8 cellular contexts compared by ENCODE assay signal in genomic region chr19:52453324-52454094, GRCh38. TPM values are rescaled to one million over a fixed set of nuclear protein-coding genes. Genes with fewer than 3 reads are reported as not detected.
A peak's percentile ranks its signal among the peaks of the same experiment; 100 is the strongest.
DNase-seq lines count a peak whose midpoint lies in the region; ATAC-seq and TF ChIP-seq lines count a peak whose summit lies in the region.

TSS of gene ZNF578 (plus strand) at chr19:52453553. CDS start at chr19:52501846, 48,293 bp downstream.

- peak; percentile 49 to 72 (median 71) for DNase-seq in CD4-positive, alpha-beta memory T cell
- DNase-seq in NCI-H748 treated with DMSO at 0.1 percent for 48 hours (lab: John Stamatoyannopoulos, UW) (peak; percentile 65), fibroblast of the aortic adventitia (ENCODE audit: low read depth) (peak; percentile 82)
- DNase-seq in activated T-helper 2 cell treated with anti-CD3 and anti-CD28 coated beads, Interferon-gamma antibody, Interleukin-2, Interleukin-4, amounts not matched to agents 10 μg/mL and 5 μg/mL and 100 μg/mL, durations not matched to agents 14 hours and 24 hours and 36 hours (ENCODE audit: low spot score), result peak; percentile 32

- peak within 1 kb of the TSS; percentile 58 to 70 for H3K4me3 ChIP-seq in CD4-positive, alpha-beta memory T cell (ENCODE audit: low read length in 2 of 2)
- H3K4me3 ChIP-seq in fibroblast of the aortic adventitia (ENCODE audit: low read depth, low read length) (peak within 1 kb of the TSS; percentile 86), neutrophil (ENCODE audit: low read depth in 1 of 2, low read length in 1 of 2) (peak within 1 kb of the TSS; percentile 27 to 52)

- intact Hi-C loops in CD4-positive, alpha-beta memory T cell (cut with micrococcal nuclease), result no loop called here
- intact Hi-C loops in activated T-helper 2 cell treated with anti-CD3 and anti-CD28 coated beads, Interferon-gamma antibody, Interleukin-2, Interleukin-4, amounts not matched to agents 10 μg/mL and 5 μg/mL and 100 μg/mL, durations not matched to agents 14 hours and 24 hours and 36 hours (cut with micrococcal nuclease), result no loop called here

- H3K36me3 ChIP-seq in CD4-positive, alpha-beta memory T cell (ENCODE audit: insufficient read depth, low read length), result no peaks in the 10 kb centered on the region
- no peaks in the 10 kb centered on the region for H3K36me3 ChIP-seq in neutrophil

- H3K4me1 Mint-ChIP-seq in CD4-positive, alpha-beta memory T cell, result peaks cover 3 to 13% (median 10%) of the 10 kb centered on the region in 4 donors
- H3K4me1 Mint-ChIP-seq in activated T-helper 2 cell treated with anti-CD3 and anti-CD28 coated beads, Interferon-gamma antibody, Interleukin-2, Interleukin-4, amounts not matched to agents 10 μg/mL and 5 μg/mL and 100 μg/mL, durations not matched to agents 14 hours and 24 hours and 36 hours (ENCODE audit: low read depth), result peaks cover 5% of the 10 kb centered on the region
- peaks cover 14% of the 10 kb centered on the region for H3K4me1 Mint-ChIP-seq in stimulated activated naive CD8-positive, alpha-beta T cell treated with anti-CD3 and anti-CD28 coated beads, Interleukin-15, Interleukin-2, amounts not matched to agents 100 ng/mL and 50 ng/mL, for 24 hours (ENCODE audit: low read depth)

- POLR2A ChIA-PET in CD4-positive, alpha-beta memory T cell (lab: Charles Lee; ENCODE audit: partially characterized antibody), result no interaction called here

- peaks cover 9% of the 10 kb centered on the region for H3K4me1 ChIP-seq in CD4-positive, alpha-beta memory T cell (ENCODE audit: insufficient read depth, low read length)
- peaks cover 0 to 9% of the 10 kb centered on the region in 2 experiments for H3K4me1 ChIP-seq in neutrophil (ENCODE audit: control insufficient read depth in 1 of 2, insufficient read depth in 1 of 2, low read depth in 1 of 2, low read length in 1 of 2)

- peaks cover 2 to 97% (median 89%) of the 10 kb centered on the region in 8 donors for H3K9me3 Mint-ChIP-seq in CD4-positive, alpha-beta memory T cell
- peaks cover 75% of the 10 kb centered on the region for H3K9me3 Mint-ChIP-seq in activated T-helper 2 cell treated with anti-CD3 and anti-CD28 coated beads, Interferon-gamma antibody, Interleukin-2, Interleukin-4, amounts not matched to agents 10 μg/mL and 5 μg/mL and 100 μg/mL, durations not matched to agents 14 hours and 24 hours and 36 hours
- H3K9me3 Mint-ChIP-seq in stimulated activated naive CD8-positive, alpha-beta T cell treated with anti-CD3 and anti-CD28 coated beads, Interleukin-15, Interleukin-2, amounts not matched to agents 100 ng/mL and 50 ng/mL, for 24 hours, result peaks cover 65% of the 10 kb centered on the region

- ATAC-seq in HG02885 (IDR thresholded peaks at IDR 0.05; ENCODE audit: poor library complexity, unreplicated experiment), result no peak
- no peak for ATAC-seq in GM18502 (IDR thresholded peaks at IDR 0.05; ENCODE audit: poor library complexity, unreplicated experiment)

- TF ChIP-seq CTCF in fibroblast of the aortic adventitia (IDR thresholded peaks at IDR 0.05; ENCODE audit: insufficient read depth, low read length), result peak; percentile 27
- TF ChIP-seq CTCF in neutrophil (IDR thresholded peaks at IDR 0.05), result no peak

- CTCF ChIA-PET in CD4-positive, alpha-beta memory T cell (lab: Charles Lee; ENCODE audit: partially characterized antibody), result no interaction called here

- peaks cover 0 to 2% of the 10 kb centered on the region in 2 donors for H3K27me3 Mint-ChIP-seq in CD4-positive, alpha-beta memory T cell
- H3K27me3 Mint-ChIP-seq in activated T-helper 2 cell treated with anti-CD3 and anti-CD28 coated beads, Interferon-gamma antibody, Interleukin-2, Interleukin-4, amounts not matched to agents 10 μg/mL and 5 μg/mL and 100 μg/mL, durations not matched to agents 14 hours and 24 hours and 36 hours (ENCODE audit: low read depth), result no peaks in the 10 kb centered on the region
- peaks cover 17% of the 10 kb centered on the region for H3K27me3 Mint-ChIP-seq in stimulated activated naive CD8-positive, alpha-beta T cell treated with anti-CD3 and anti-CD28 coated beads, Interleukin-15, Interleukin-2, amounts not matched to agents 100 ng/mL and 50 ng/mL, for 24 hours

- no peaks in the 10 kb centered on the region for H3K27me3 ChIP-seq in CD4-positive, alpha-beta memory T cell (ENCODE audit: insufficient read depth, low read length)
- H3K27me3 ChIP-seq in neutrophil, result peaks cover 18% of the 10 kb centered on the region

- peaks cover 60 to 68% of the 10 kb centered on the region in 2 donors for H3K36me3 Mint-ChIP-seq in CD4-positive, alpha-beta memory T cell
- peaks cover 14% of the 10 kb centered on the region for H3K36me3 Mint-ChIP-seq in activated T-helper 2 cell treated with anti-CD3 and anti-CD28 coated beads, Interferon-gamma antibody, Interleukin-2, Interleukin-4, amounts not matched to agents 10 μg/mL and 5 μg/mL and 100 μg/mL, durations not matched to agents 14 hours and 24 hours and 36 hours (ENCODE audit: low read depth)
- peaks cover 80% of the 10 kb centered on the region for H3K36me3 Mint-ChIP-seq in stimulated activated naive CD8-positive, alpha-beta T cell treated with anti-CD3 and anti-CD28 coated beads, Interleukin-15, Interleukin-2, amounts not matched to agents 100 ng/mL and 50 ng/mL, for 24 hours (ENCODE audit: low read depth)

- peaks cover 0 to 59% of the 10 kb centered on the region in 2 donors for H3K9me3 ChIP-seq in CD4-positive, alpha-beta memory T cell (ENCODE audit: control insufficient read depth in 1 of 2, low read length in 2 of 2)
- peaks cover 36% of the 10 kb centered on the region for H3K9me3 ChIP-seq in neutrophil

- H3K27ac ChIP-seq in CD4-positive, alpha-beta memory T cell (ENCODE audit: low read depth, low read length), result no peak within 1 kb of the TSS
- no peak within 1 kb of the TSS for H3K27ac ChIP-seq in neutrophil

- H3K4me3 Mint-ChIP-seq in CD4-positive, alpha-beta memory T cell, result peak within 1 kb of the TSS; percentile 85 to 92 (median 89)
- H3K4me3 Mint-ChIP-seq in activated T-helper 2 cell treated with anti-CD3 and anti-CD28 coated beads, Interferon-gamma antibody, Interleukin-2, Interleukin-4, amounts not matched to agents 10 μg/mL and 5 μg/mL and 100 μg/mL, durations not matched to agents 14 hours and 24 hours and 36 hours (ENCODE audit: low read depth), result peak within 1 kb of the TSS; percentile 52
- H3K4me3 Mint-ChIP-seq in stimulated activated naive CD8-positive, alpha-beta T cell treated with anti-CD3 and anti-CD28 coated beads, Interleukin-15, Interleukin-2, amounts not matched to agents 100 ng/mL and 50 ng/mL, for 24 hours, result peak within 1 kb of the TSS; percentile 82

- peak within 1 kb of the TSS; percentile 48 to 85 (median 74) for H3K27ac Mint-ChIP-seq in CD4-positive, alpha-beta memory T cell
- no peak within 1 kb of the TSS for H3K27ac Mint-ChIP-seq in activated T-helper 2 cell treated with anti-CD3 and anti-CD28 coated beads, Interferon-gamma antibody, Interleukin-2, Interleukin-4, amounts not matched to agents 10 μg/mL and 5 μg/mL and 100 μg/mL, durations not matched to agents 14 hours and 24 hours and 36 hours
- H3K27ac Mint-ChIP-seq in stimulated activated naive CD8-positive, alpha-beta T cell treated with anti-CD3 and anti-CD28 coated beads, Interleukin-15, Interleukin-2, amounts not matched to agents 100 ng/mL and 50 ng/mL, for 24 hours, result peak within 1 kb of the TSS; percentile 58

RNA-seq across cellular contexts. Expression of gene ZNF578, which starts in this region (rescaled TPM):
- 1 to 10 TPM; 3.6 to 4.9 TPM for total RNA-seq in CD4-positive, alpha-beta memory T cell
- polyA plus RNA-seq in CD4-positive, alpha-beta memory T cell, result 1 to 10 TPM; 1.9 to 2.8 TPM
- total RNA-seq in activated T-helper 2 cell treated with anti-CD3 and anti-CD28 coated beads, Interferon-gamma antibody, Interleukin-2, Interleukin-4, amounts not matched to agents 10 μg/mL and 5 μg/mL and 100 μg/mL, durations not matched to agents 14 hours and 24 hours and 36 hours, result 0.21 and 0.30 TPM in 2 replicates
- 2.6 and 3.5 TPM in 2 replicates for total RNA-seq in fibroblast of the aortic adventitia (ENCODE audit: low replicate concordance)

Comparison
In these comparisons a context has a peak if more than half of its experiments do, and no peak if none do; other contexts are left out.
1. Peak in DNase-seq in activated T-helper 2 cell treated with anti-CD3 and anti-CD28 coated beads, Interferon-gamma antibody, Interleukin-2, Interleukin-4, amounts not matched to agents 10 μg/mL and 5 μg/mL and 100 μg/mL, durations not matched to agents 14 hours and 24 hours and 36 hours; RNA of the gene not detected or under 1 TPM.
2. DNase-seq: peak in every context shown above with its lines; median percentile 82 in fibroblast of the aortic adventitia; 71 in CD4-positive, alpha-beta memory T cell; 65 in NCI-H748 treated with DMSO at 0.1 percent for 48 hours; 32 in activated T-helper 2 cell treated with anti-CD3 and anti-CD28 coated beads, Interferon-gamma antibody, Interleukin-2, Interleukin-4, amounts not matched to agents 10 μg/mL and 5 μg/mL and 100 μg/mL, durations not matched to agents 14 hours and 24 hours and 36 hours.